Comparison of ENCODE assay signal across 1 cellular context in the genomic region with DNA sequence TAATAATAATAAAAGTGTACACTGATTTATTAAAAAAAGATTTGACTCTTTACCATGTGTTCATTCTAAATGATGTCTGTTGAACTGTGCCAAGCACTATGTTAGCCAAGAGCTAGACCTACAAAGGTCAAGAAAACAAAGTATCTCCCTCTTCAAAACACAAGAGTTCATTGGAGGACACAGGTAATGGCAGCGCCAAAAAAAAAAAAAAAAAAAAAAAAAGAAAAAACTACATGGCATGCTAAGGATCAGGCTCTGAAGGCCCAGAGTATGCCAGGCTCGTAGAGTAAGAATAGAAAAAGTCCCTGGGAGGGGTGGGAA.
TF ChIP-seq lines count a peak whose summit lies in the region.

No MANE protein-coding gene starts in this region.

TF ChIP-seq in GM23338, 12 proteins besides CTCF, POLR2A, EP300 and RAD21 (continued from another document):
- TF ChIP-seq, protein P1, sequence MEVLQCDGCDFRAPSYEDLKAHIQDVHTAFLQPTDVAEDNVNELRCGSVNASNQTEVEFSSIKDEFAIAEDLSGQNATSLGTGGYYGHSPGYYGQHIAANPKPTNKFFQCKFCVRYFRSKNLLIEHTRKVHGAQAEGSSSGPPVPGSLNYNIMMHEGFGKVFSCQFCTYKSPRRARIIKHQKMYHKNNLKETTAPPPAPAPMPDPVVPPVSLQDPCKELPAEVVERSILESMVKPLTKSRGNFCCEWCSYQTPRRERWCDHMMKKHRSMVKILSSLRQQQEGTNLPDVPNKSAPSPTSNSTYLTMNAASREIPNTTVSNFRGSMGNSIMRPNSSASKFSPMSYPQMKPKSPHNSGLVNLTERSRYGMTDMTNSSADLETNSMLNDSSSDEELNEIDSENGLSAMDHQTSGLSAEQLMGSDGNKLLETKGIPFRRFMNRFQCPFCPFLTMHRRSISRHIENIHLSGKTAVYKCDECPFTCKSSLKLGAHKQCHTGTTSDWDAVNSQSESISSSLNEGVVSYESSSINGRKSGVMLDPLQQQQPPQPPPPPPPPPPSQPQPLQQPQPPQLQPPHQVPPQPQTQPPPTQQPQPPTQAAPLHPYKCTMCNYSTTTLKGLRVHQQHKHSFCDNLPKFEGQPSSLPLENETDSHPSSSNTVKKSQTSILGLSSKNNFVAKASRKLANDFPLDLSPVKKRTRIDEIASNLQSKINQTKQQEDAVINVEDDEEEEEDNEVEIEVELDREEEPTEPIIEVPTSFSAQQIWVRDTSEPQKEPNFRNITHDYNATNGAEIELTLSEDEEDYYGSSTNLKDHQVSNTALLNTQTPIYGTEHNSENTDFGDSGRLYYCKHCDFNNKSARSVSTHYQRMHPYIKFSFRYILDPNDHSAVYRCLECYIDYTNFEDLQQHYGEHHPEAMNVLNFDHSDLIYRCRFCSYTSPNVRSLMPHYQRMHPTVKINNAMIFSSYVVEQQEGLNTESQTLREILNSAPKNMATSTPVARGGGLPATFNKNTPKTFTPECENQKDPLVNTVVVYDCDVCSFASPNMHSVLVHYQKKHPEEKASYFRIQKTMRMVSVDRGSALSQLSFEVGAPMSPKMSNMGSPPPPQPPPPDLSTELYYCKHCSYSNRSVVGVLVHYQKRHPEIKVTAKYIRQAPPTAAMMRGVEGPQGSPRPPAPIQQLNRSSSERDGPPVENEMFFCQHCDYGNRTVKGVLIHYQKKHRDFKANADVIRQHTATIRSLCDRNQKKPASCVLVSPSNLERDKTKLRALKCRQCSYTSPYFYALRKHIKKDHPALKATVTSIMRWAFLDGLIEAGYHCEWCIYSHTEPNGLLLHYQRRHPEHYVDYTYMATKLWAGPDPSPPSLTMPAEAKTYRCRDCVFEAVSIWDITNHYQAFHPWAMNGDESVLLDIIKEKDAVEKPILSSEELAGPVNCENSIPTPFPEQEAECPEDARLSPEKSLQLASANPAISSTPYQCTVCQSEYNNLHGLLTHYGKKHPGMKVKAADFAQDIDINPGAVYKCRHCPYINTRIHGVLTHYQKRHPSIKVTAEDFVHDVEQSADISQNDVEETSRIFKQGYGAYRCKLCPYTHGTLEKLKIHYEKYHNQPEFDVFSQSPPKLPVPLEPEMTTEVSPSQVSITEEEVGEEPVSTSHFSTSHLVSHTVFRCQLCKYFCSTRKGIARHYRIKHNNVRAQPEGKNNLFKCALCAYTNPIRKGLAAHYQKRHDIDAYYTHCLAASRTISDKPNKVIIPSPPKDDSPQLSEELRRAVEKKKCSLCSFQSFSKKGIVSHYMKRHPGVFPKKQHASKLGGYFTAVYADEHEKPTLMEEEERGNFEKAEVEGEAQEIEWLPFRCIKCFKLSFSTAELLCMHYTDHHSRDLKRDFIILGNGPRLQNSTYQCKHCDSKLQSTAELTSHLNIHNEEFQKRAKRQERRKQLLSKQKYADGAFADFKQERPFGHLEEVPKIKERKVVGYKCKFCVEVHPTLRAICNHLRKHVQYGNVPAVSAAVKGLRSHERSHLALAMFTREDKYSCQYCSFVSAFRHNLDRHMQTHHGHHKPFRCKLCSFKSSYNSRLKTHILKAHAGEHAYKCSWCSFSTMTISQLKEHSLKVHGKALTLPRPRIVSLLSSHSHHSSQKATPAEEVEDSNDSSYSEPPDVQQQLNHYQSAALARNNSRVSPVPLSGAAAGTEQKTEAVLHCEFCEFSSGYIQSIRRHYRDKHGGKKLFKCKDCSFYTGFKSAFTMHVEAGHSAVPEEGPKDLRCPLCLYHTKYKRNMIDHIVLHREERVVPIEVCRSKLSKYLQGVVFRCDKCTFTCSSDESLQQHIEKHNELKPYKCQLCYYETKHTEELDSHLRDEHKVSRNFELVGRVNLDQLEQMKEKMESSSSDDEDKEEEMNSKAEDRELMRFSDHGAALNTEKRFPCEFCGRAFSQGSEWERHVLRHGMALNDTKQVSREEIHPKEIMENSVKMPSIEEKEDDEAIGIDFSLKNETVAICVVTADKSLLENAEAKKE (CRISPR knock-in tag; IDR thresholded peaks at IDR 0.05): no peak
- TF ChIP-seq ZNF114 (CRISPR knock-in tag; IDR thresholded peaks at IDR 0.05): no peak
- TF ChIP-seq EZH2phosphoT487 (IDR thresholded peaks at IDR 0.05; ENCODE audit: unreplicated experiment): no peak
- TF ChIP-seq, protein P2, sequence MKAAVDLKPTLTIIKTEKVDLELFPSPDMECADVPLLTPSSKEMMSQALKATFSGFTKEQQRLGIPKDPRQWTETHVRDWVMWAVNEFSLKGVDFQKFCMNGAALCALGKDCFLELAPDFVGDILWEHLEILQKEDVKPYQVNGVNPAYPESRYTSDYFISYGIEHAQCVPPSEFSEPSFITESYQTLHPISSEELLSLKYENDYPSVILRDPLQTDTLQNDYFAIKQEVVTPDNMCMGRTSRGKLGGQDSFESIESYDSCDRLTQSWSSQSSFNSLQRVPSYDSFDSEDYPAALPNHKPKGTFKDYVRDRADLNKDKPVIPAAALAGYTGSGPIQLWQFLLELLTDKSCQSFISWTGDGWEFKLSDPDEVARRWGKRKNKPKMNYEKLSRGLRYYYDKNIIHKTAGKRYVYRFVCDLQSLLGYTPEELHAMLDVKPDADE (IDR thresholded peaks at IDR 0.05): no peak
- TF ChIP-seq POLR2AphosphoS5 (IDR thresholded peaks at IDR 0.05; ENCODE audit: low read depth): no peak
